ENCODE assay signal across 10 cellular contexts in genomic region chr18:9722691-9723090, GRCh38. TPM values are rescaled to one million over a fixed set of nuclear protein-coding genes. Genes with fewer than 3 reads are reported as not detected.
DNase-seq lines count a peak whose midpoint lies in the region; ATAC-seq, FAIRE-seq and TF ChIP-seq lines count a peak whose summit lies in the region.
"Had no signal": no experiment of that assay in that cellular context is flagged by ENCODE, and none has a peak within 500 bp of the region (broad histone marks: within the 10 kb centered on the region; RNA-seq: fewer than 3 reads in every experiment).

No MANE protein-coding gene starts in this region.

- ATAC-seq in DND-41 (ENCODE audit: insufficient read depth, low read depth): no peak
- ATAC-seq in memory B cell (ENCODE audit: low read depth): peak; percentile 54

- no peak overlapping the region for H2BK120ac ChIP-seq in neuronal stem cell (ENCODE audit: low read depth, low read length)

- no peak overlapping the region for H2BK5ac ChIP-seq in neuronal stem cell (ENCODE audit: low read length)

- no peaks in the 10 kb centered on the region for H3K79me2 ChIP-seq in DND-41 (ENCODE audit: insufficient read depth, low read length)

- no peak overlapping the region for H3K27ac Mint-ChIP-seq in memory B cell

- H3K18ac ChIP-seq in neuronal stem cell (ENCODE audit: low read length): no peak overlapping the region

- H3K27me3 Mint-ChIP-seq in memory B cell: no peaks in the 10 kb centered on the region

- no peak overlapping the region for H3K14ac ChIP-seq in neuronal stem cell (ENCODE audit: low read length)

- H2AFZ ChIP-seq in DND-41 (ENCODE audit: low read depth, low read length) (no peak overlapping the region), neuronal stem cell (ENCODE audit: low read length) (no peak overlapping the region)

- TF ChIP-seq CTCF in DND-41 (IDR thresholded peaks at IDR 0.05; ENCODE audit: borderline replicate concordance, extremely low read depth, low read length, poor library complexity, severe bottlenecking) (peak; percentile 30), bronchial epithelial cell (IDR thresholded peaks at IDR 0.05; ENCODE audit: insufficient read depth, low read length, severe bottlenecking) (peak; percentile 80)

- no peak overlapping the region for H2BK15ac ChIP-seq in neuronal stem cell (ENCODE audit: low read length)

- no peak overlapping the region for H3K9ac ChIP-seq in DND-41 (ENCODE audit: low read depth, low read length)
- no peak overlapping the region for H3K9ac ChIP-seq in neuronal stem cell (ENCODE audit: low read depth, low read length, poor library complexity)

- H3K36me3 ChIP-seq in DND-41 (ENCODE audit: insufficient read depth, low read length) (no peaks in the 10 kb centered on the region), bronchial epithelial cell (ENCODE audit: control insufficient read depth, insufficient read depth, low read length) (peaks cover 8% of the 10 kb centered on the region), neuronal stem cell (replicated peaks in 1 of 2; ENCODE audit: control insufficient read depth in 2 of 2, insufficient read depth in 2 of 2, low read length in 2 of 2) (peaks cover 2 to 9% of the 10 kb centered on the region in 2 donors)

- no peak overlapping the region for H3K4me3 Mint-ChIP-seq in memory B cell

- no CpG with 5 or more reads among the region's 3 CpGs for WGBS in neuronal stem cell (ENCODE audit: extremely low coverage in 2 of 2, insufficient read length in 2 of 2, insufficient replicate concordance in 1 of 2), 2 donors

- no peaks in the 10 kb centered on the region for H4K20me1 ChIP-seq in DND-41 (ENCODE audit: insufficient read depth, low read length)

- no peak overlapping the region for H3K4me2 ChIP-seq in DND-41 (ENCODE audit: insufficient read depth, low read length)
- H3K4me2 ChIP-seq in neuronal stem cell (ENCODE audit: insufficient read depth, low read length, poor library complexity, severe bottlenecking): no peak overlapping the region

- H2BK12ac ChIP-seq in neuronal stem cell (ENCODE audit: low read length): no peak overlapping the region

- no peak overlapping the region for H4K91ac ChIP-seq in neuronal stem cell (ENCODE audit: low read depth, low read length, poor library complexity)

- H2AK5ac ChIP-seq in neuronal stem cell (ENCODE audit: low read depth, low read length): no peak overlapping the region

- no peaks in the 10 kb centered on the region for H3K9me3 ChIP-seq in DND-41 (ENCODE audit: insufficient read depth, low read length, severe bottlenecking)
- H3K9me3 ChIP-seq in neuronal stem cell (replicated peaks in 1 of 2; ENCODE audit: control insufficient read depth in 2 of 2, insufficient read depth in 1 of 2, low read depth in 1 of 2, low read length in 2 of 2): peaks cover 0 to 11% of the 10 kb centered on the region in 2 donors
- H3K9me3 ChIP-seq: ascending aorta had no signal

- H3K4me1 ChIP-seq in DND-41 (ENCODE audit: insufficient read depth, low read length): no peaks in the 10 kb centered on the region
- H3K4me1 ChIP-seq in neuronal stem cell (ENCODE audit: control insufficient read depth in 2 of 2, insufficient read depth in 1 of 2, low read depth in 1 of 2, low read length in 2 of 2): peaks cover 1 to 3% of the 10 kb centered on the region in 2 donors

- H3K4me3 ChIP-seq in DND-41 (ENCODE audit: low read depth in 1 of 2, low read length in 2 of 2) (no peak overlapping the region), bronchial epithelial cell (ENCODE audit: low read depth, low read length) (no peak overlapping the region), neuronal stem cell (ENCODE audit: low read length in 2 of 2) (no peak overlapping the region)
- H3K4me3 ChIP-seq: ascending aorta had no signal

- H3K4ac ChIP-seq in neuronal stem cell (ENCODE audit: low read length): no peak overlapping the region

- TF ChIP-seq RAD21 in Ishikawa (IDR thresholded peaks at IDR 0.05; ENCODE audit: low read depth): peak; percentile 93

- DNase-seq in DND-41: no peak
- DNase-seq in bronchial epithelial cell (ENCODE audit: low read depth): peak; percentile 67
- DNase-seq in memory B cell (ENCODE audit: low spot score in 2 of 2): no peak
- no peak for DNase-seq in neuronal stem cell (ENCODE audit: low spot score)
- DNase-seq in cerebellum (ENCODE audit: low spot score): no peak
- DNase-seq in stimulated activated CD4-positive, alpha-beta T cell treated with anti-CD3 and anti-CD28 coated beads, Interleukin-2, amount 100 ng/mL, for 48 hours: no peak
- DNase-seq in NCI-H1092 treated with DMSO at 0.1 percent for 48 hours (lab: John Stamatoyannopoulos, UW): no peak
- DNase-seq: stimulated activated CD4-positive, alpha-beta T cell treated with anti-CD3 and anti-CD28 coated beads, Interleukin-15, amount 100 ng/mL, for 24 hours had no signal

- TF ChIP-seq EP300 in Ishikawa (IDR thresholded peaks at IDR 0.05; ENCODE audit: borderline replicate concordance): no peak

- FAIRE-seq in bronchial epithelial cell (lab: Jason Lieb, UNC): no peak

- no peak overlapping the region for H3K23ac ChIP-seq in neuronal stem cell (ENCODE audit: low read depth, low read length, poor library complexity)

- H3K9me3 Mint-ChIP-seq in memory B cell: no peaks in the 10 kb centered on the region

- H3K4me1 Mint-ChIP-seq in memory B cell: peaks cover 29% of the 10 kb centered on the region

- H4K8ac ChIP-seq in neuronal stem cell (ENCODE audit: low read depth, low read length): no peak overlapping the region

- H3K36me3 Mint-ChIP-seq in memory B cell: peaks cover 31% of the 10 kb centered on the region

- H3K27me3 ChIP-seq in DND-41 (ENCODE audit: insufficient read depth, low read length, poor library complexity): no peaks in the 10 kb centered on the region
- H3K27me3 ChIP-seq in bronchial epithelial cell (ENCODE audit: control insufficient read depth, insufficient read depth, low read length): no peaks in the 10 kb centered on the region
- H3K27me3 ChIP-seq in neuronal stem cell (ENCODE audit: control insufficient read depth in 3 of 3, insufficient read depth in 3 of 3, low read depth in 1 of 3, low read length in 3 of 3): no peaks in the 10 kb centered on the region
- H3K27me3 ChIP-seq: ascending aorta had no signal

- H3K27ac ChIP-seq in DND-41 (ENCODE audit: low read length) (no peak overlapping the region), neuronal stem cell (replicated peaks; ENCODE audit: low read length) (no peak overlapping the region)
- H3K27ac ChIP-seq: ascending aorta had no signal

- H3K79me1 ChIP-seq in neuronal stem cell (ENCODE audit: low read depth, low read length): no peaks in the 10 kb centered on the region

TF ChIP-seq in Ishikawa, 13 proteins besides CTCF, POLR2A, EP300 and RAD21:
- peak; percentile 61 for TF ChIP-seq TEAD4 (IDR thresholded peaks at IDR 0.05)
- no peak for TF ChIP-seq YY1 (IDR thresholded peaks at IDR 0.05; ENCODE audit: low read depth)

RNA-seq across cellular contexts. Expression of gene RAB31, which starts 14.6 kb away (rescaled TPM):
- 47.7 and 48.5 TPM in 2 replicates for total RNA-seq in bronchial epithelial cell
- 30.4 TPM for polyA plus RNA-seq in neuronal stem cell (2013, experiment 1 of 2)
- polyA plus RNA-seq in neuronal stem cell (2013, experiment 2 of 2): 34.5 TPM
- 20.3 TPM for total RNA-seq in cerebellum
